In genomic region chr16:79977974-79978836, GRCh38 we compare ENCODE assay signal across 36 cellular contexts.
"Had no signal": no experiment of that assay in that cellular context is flagged by ENCODE, and none has a peak within 500 bp of the region (broad histone marks: within the 10 kb centered on the region; RNA-seq: fewer than 3 reads in every experiment).

No MANE protein-coding gene starts in this region.

- H3K4me1 Mint-ChIP-seq: activated B cell treated with CpG ODN at 0.5 μM for 24 hours; activated CD4-positive, alpha-beta T cell treated with anti-CD3 and anti-CD28 coated beads, Interleukin-2, amount 10 ng/mL, durations not matched to agents 24 days and 14 days; activated naive CD8-positive, alpha-beta T cell treated with anti-CD3 and anti-CD28 coated beads for 36 hours; activated T-helper 17 cell treated with anti-CD3 and anti-CD28 coated beads, Interleukin-2, amount 50 U/mL, for 72 hours; T-cell had no signal

- ATAC-seq: activated CD8-positive, alpha-beta T cell treated with anti-CD3 and anti-CD28 coated beads for 36 hours; activated naive CD4-positive, alpha-beta T cell treated with anti-CD3 and anti-CD28 coated beads, Interleukin-2, amount 50 U/mL, for 72 hours; activated T-cell treated with anti-CD3 and anti-CD28 coated beads, Interleukin-2, amount 50 U/mL, for 4 hours; activated T-cell treated with anti-CD3 and anti-CD28 coated beads, Interleukin-2, amount 50 U/mL, for 72 hours; activated T-helper 17 cell treated with anti-CD3 and anti-CD28 coated beads, Interleukin-2, amount 50 U/mL, for 72 hours; body of pancreas; T-cell had no signal

- H3K36me3 ChIP-seq: adrenal gland, brain microvascular endothelial cell, breast epithelium had no signal

- DNase-seq: activated B cell treated with CpG ODN at 0.5 μM for 24 hours; activated CD4-positive, alpha-beta memory T cell treated with anti-CD3 and anti-CD28 coated beads for 36 hours; activated CD4-positive, alpha-beta T cell treated with anti-CD3 and anti-CD28 coated beads for 4 hours; activated CD4-positive, alpha-beta T cell treated with anti-CD3 and anti-CD28 coated beads, Interleukin-2, amount 10 ng/mL, durations not matched to agents 24 days and 14 days; activated CD4-positive, alpha-beta T cell treated with anti-CD3 and anti-CD28 coated beads, Interleukin-2, amount 50 U/mL, for 1 hour; activated CD4-positive, alpha-beta T cell treated with anti-CD3 and anti-CD28 coated beads, Interleukin-2, amount 50 U/mL, for 4 hours; activated CD4-positive, CD25-positive, alpha-beta regulatory T cell treated with anti-CD3 and anti-CD28 coated beads, Interleukin-2, amount 50 U/mL, for 72 hours; activated CD8-positive, alpha-beta memory T cell treated with anti-CD3 and anti-CD28 coated beads, Interleukin-2, amount 50 U/mL, for 4 hours; activated CD8-positive, alpha-beta T cell treated with anti-CD3 and anti-CD28 coated beads for 36 hours; activated effector memory CD4-positive, alpha-beta T cell treated with anti-CD3 and anti-CD28 coated beads, Interleukin-2, amount 50 U/mL, for 16 hours; activated gamma-delta T cell treated with Interleukin-2 at 50 U/mL for 16 hours; activated naive CD4-positive, alpha-beta T cell; activated naive CD4-positive, alpha-beta T cell treated with anti-CD3 and anti-CD28 coated beads for 36 hours; activated naive CD4-positive, alpha-beta T cell treated with anti-CD3 and anti-CD28 coated beads, Interleukin-2, amount 50 U/mL, for 16 hours; activated naive CD8-positive, alpha-beta T cell treated with anti-CD3 and anti-CD28 coated beads for 36 hours; activated T-cell treated with anti-CD3 and anti-CD28 coated beads for 4 hours; activated T-cell treated with anti-CD3 and anti-CD28 coated beads, Interleukin-2, amount 50 U/mL, for 1 hour; activated T-cell treated with anti-CD3 and anti-CD28 coated beads, Interleukin-2, amount 50 U/mL, for 4 hours; activated T-cell treated with anti-CD3 and anti-CD28 coated beads, Interleukin-2, amount 50 U/mL, for 72 hours; adrenal gland; amniotic stem cell; aorta; body of pancreas; brain microvascular endothelial cell; central memory CD4-positive, alpha-beta T cell; T-cell; T-helper 2 cell; T-helper 9 cell had no signal

- H3K27ac Mint-ChIP-seq: activated B cell treated with CpG ODN at 0.5 μM for 24 hours; activated CD4-positive, alpha-beta memory T cell treated with anti-CD3 and anti-CD28 coated beads for 36 hours; activated CD4-positive, alpha-beta T cell treated with anti-CD3 and anti-CD28 coated beads, Interleukin-2, amount 10 ng/mL, durations not matched to agents 24 days and 14 days; activated CD8-positive, alpha-beta T cell treated with anti-CD3 and anti-CD28 coated beads for 36 hours; activated naive CD4-positive, alpha-beta T cell treated with anti-CD3 and anti-CD28 coated beads for 36 hours; activated naive CD4-positive, alpha-beta T cell treated with anti-CD3 and anti-CD28 coated beads, Interleukin-2, amount 50 U/mL, for 72 hours; activated naive CD8-positive, alpha-beta T cell treated with anti-CD3 and anti-CD28 coated beads for 36 hours; activated T-cell treated with anti-CD3 and anti-CD28 coated beads, Interleukin-2, amount 50 U/mL, for 72 hours; activated T-helper 1 cell treated with anti-CD3 and anti-CD28 coated beads, Interleukin-12 subunit alpha, Interleukin-12 subunit beta, Interleukin-2, Interleukin-4 antibody, amounts not matched to agents 30 ng/mL and 10 ng/mL and 1 ng/mL, durations not matched to agents 14 hours and 24 hours and 36 hours; activated T-helper 17 cell treated with anti-CD3 and anti-CD28 coated beads, Interleukin-2, amount 50 U/mL, for 72 hours; T-cell; T-helper 2 cell treated with Interferon-gamma antibody and Interleukin-4, amounts not matched to agents 5 μg/mL and 100 μg/mL, for 36 hours had no signal

- H3K36me3 Mint-ChIP-seq: activated CD4-positive, alpha-beta memory T cell treated with anti-CD3 and anti-CD28 coated beads for 36 hours; activated naive CD4-positive, alpha-beta T cell treated with anti-CD3 and anti-CD28 coated beads, Interleukin-2, amount 50 U/mL, for 72 hours; activated naive CD8-positive, alpha-beta T cell treated with anti-CD3 and anti-CD28 coated beads for 36 hours; T-cell had no signal

- H3K9me3 ChIP-seq: adrenal gland, body of pancreas, breast epithelium had no signal

- H3K4me1 ChIP-seq: body of pancreas, breast epithelium had no signal

- H3K4me3 ChIP-seq: adrenal gland, body of pancreas, breast epithelium had no signal

- H3K27me3 Mint-ChIP-seq: activated B cell treated with CpG ODN at 0.5 μM for 24 hours; activated naive CD8-positive, alpha-beta T cell treated with anti-CD3 and anti-CD28 coated beads for 36 hours had no signal

- H3K27me3 ChIP-seq: adrenal gland, body of pancreas, brain microvascular endothelial cell, breast epithelium had no signal

- H3K9me3 Mint-ChIP-seq: activated B cell treated with CpG ODN at 0.5 μM for 24 hours; activated CD4-positive, alpha-beta memory T cell treated with anti-CD3 and anti-CD28 coated beads for 36 hours; activated CD4-positive, alpha-beta T cell treated with anti-CD3 and anti-CD28 coated beads, Interleukin-2, amount 10 ng/mL, durations not matched to agents 24 days and 14 days; activated CD8-positive, alpha-beta T cell treated with anti-CD3 and anti-CD28 coated beads for 36 hours; activated naive CD4-positive, alpha-beta T cell treated with anti-CD3 and anti-CD28 coated beads for 36 hours; activated naive CD8-positive, alpha-beta T cell treated with anti-CD3 and anti-CD28 coated beads for 36 hours; activated T-cell treated with anti-CD3 and anti-CD28 coated beads, Interleukin-2, amount 50 U/mL, for 4 hours; activated T-cell treated with anti-CD3 and anti-CD28 coated beads, Interleukin-2, amount 50 U/mL, for 72 hours; activated T-helper 1 cell treated with anti-CD3 and anti-CD28 coated beads, Interleukin-12 subunit alpha, Interleukin-12 subunit beta, Interleukin-2, Interleukin-4 antibody, amounts not matched to agents 30 ng/mL and 10 ng/mL and 1 ng/mL, durations not matched to agents 14 hours and 24 hours and 36 hours; activated T-helper 17 cell treated with anti-CD3 and anti-CD28 coated beads, Interleukin-2, amount 50 U/mL, for 72 hours; T-cell; T-helper 2 cell treated with Interferon-gamma antibody and Interleukin-4, amounts not matched to agents 5 μg/mL and 100 μg/mL, for 36 hours had no signal

- H3K4me3 Mint-ChIP-seq: activated B cell treated with CpG ODN at 0.5 μM for 24 hours; activated CD4-positive, alpha-beta memory T cell treated with anti-CD3 and anti-CD28 coated beads for 36 hours; activated CD4-positive, alpha-beta T cell treated with anti-CD3 and anti-CD28 coated beads, Interleukin-2, amount 10 ng/mL, durations not matched to agents 24 days and 14 days; activated CD8-positive, alpha-beta T cell treated with anti-CD3 and anti-CD28 coated beads for 36 hours; activated naive CD4-positive, alpha-beta T cell treated with anti-CD3 and anti-CD28 coated beads for 36 hours; activated naive CD8-positive, alpha-beta T cell treated with anti-CD3 and anti-CD28 coated beads for 36 hours; activated T-cell treated with anti-CD3 and anti-CD28 coated beads, Interleukin-2, amount 50 U/mL, for 4 hours; activated T-cell treated with anti-CD3 and anti-CD28 coated beads, Interleukin-2, amount 50 U/mL, for 72 hours; activated T-helper 1 cell treated with anti-CD3 and anti-CD28 coated beads, Interleukin-12 subunit alpha, Interleukin-12 subunit beta, Interleukin-2, Interleukin-4 antibody, amounts not matched to agents 30 ng/mL and 10 ng/mL and 1 ng/mL, durations not matched to agents 14 hours and 24 hours and 36 hours; activated T-helper 17 cell treated with anti-CD3 and anti-CD28 coated beads, Interleukin-2, amount 50 U/mL, for 72 hours; T-cell; T-helper 2 cell treated with Interferon-gamma antibody and Interleukin-4, amounts not matched to agents 5 μg/mL and 100 μg/mL, for 36 hours had no signal

- H3K27ac ChIP-seq: adrenal gland, body of pancreas, brain microvascular endothelial cell, breast epithelium, VCaP had no signal

- FAIRE-seq: astrocyte, TTC549 had no signal
